ENCODE assay signal across 19 cellular contexts in genomic region chr15:41006479-41006878, GRCh38.
"Had no signal": no experiment of that assay in that cellular context is flagged by ENCODE, and none has a peak within 500 bp of the region (broad histone marks: within the 10 kb centered on the region; RNA-seq: fewer than 3 reads in every experiment).

No MANE protein-coding gene starts in this region.

- H3K9me3 Mint-ChIP-seq: dendritic cell treated with granulocyte-macrophage colony-stimulating factor and Interleukin-4, amounts not matched to agents 40 ng/mL and 50 ng/mL, for 4 days; effector memory CD8-positive, alpha-beta T cell; naive thymus-derived CD4-positive, alpha-beta T cell; nephron progenitor cell; stimulated activated naive B cell treated with anti-CD40 and anti-IgM and Interleukin-4, amounts not matched to agents 10 μg/mL and 1 μg/mL and 100 μg/mL, for 72 hours; type B pancreatic cell had no signal

- ATAC-seq: effector memory CD8-positive, alpha-beta T cell; left lung; naive thymus-derived CD4-positive, alpha-beta T cell; stimulated activated naive B cell treated with anti-CD40 and anti-IgM and Interleukin-4, amounts not matched to agents 10 μg/mL and 1 μg/mL and 100 μg/mL, for 72 hours had no signal

- H3K4me3 Mint-ChIP-seq: dendritic cell treated with granulocyte-macrophage colony-stimulating factor and Interleukin-4, amounts not matched to agents 40 ng/mL and 50 ng/mL, for 4 days; effector memory CD8-positive, alpha-beta T cell; naive thymus-derived CD4-positive, alpha-beta T cell; nephron progenitor cell; stimulated activated naive B cell treated with anti-CD40 and anti-IgM and Interleukin-4, amounts not matched to agents 10 μg/mL and 1 μg/mL and 100 μg/mL, for 72 hours; type B pancreatic cell had no signal

- H3K27me3 Mint-ChIP-seq: dendritic cell treated with granulocyte-macrophage colony-stimulating factor and Interleukin-4, amounts not matched to agents 40 ng/mL and 50 ng/mL, for 4 days; effector memory CD8-positive, alpha-beta T cell; naive thymus-derived CD4-positive, alpha-beta T cell; stimulated activated naive B cell treated with anti-CD40 and anti-IgM and Interleukin-4, amounts not matched to agents 10 μg/mL and 1 μg/mL and 100 μg/mL, for 72 hours; type B pancreatic cell had no signal

- DNase-seq: central memory CD4-positive, alpha-beta T cell; effector memory CD8-positive, alpha-beta T cell; esophagus squamous epithelium; foreskin fibroblast; hypothalamus; kidney glomerular epithelial cell; left lung; mesendoderm; naive thymus-derived CD4-positive, alpha-beta T cell; nephron progenitor cell; retina; sigmoid colon; stimulated activated CD4-positive, alpha-beta T cell treated with anti-CD3 and anti-CD28 coated beads, Interleukin-2, amount 100 ng/mL, for 24 hours; stimulated activated CD4-positive, alpha-beta T cell treated with anti-CD3 and anti-CD28 coated beads, Interleukin-4, amount 100 ng/mL, for 4 hours; stimulated activated naive B cell treated with anti-CD40 and anti-IgM and Interleukin-4, amounts not matched to agents 10 μg/mL and 1 μg/mL and 100 μg/mL, for 72 hours; thyroid gland; uterus had no signal

- H3K27ac Mint-ChIP-seq: dendritic cell treated with granulocyte-macrophage colony-stimulating factor and Interleukin-4, amounts not matched to agents 40 ng/mL and 50 ng/mL, for 4 days; nephron progenitor cell; stimulated activated naive B cell treated with anti-CD40 and anti-IgM and Interleukin-4, amounts not matched to agents 10 μg/mL and 1 μg/mL and 100 μg/mL, for 72 hours; type B pancreatic cell had no signal
